Comparison of ENCODE assay signal across 1 cellular context in the genomic region with DNA sequence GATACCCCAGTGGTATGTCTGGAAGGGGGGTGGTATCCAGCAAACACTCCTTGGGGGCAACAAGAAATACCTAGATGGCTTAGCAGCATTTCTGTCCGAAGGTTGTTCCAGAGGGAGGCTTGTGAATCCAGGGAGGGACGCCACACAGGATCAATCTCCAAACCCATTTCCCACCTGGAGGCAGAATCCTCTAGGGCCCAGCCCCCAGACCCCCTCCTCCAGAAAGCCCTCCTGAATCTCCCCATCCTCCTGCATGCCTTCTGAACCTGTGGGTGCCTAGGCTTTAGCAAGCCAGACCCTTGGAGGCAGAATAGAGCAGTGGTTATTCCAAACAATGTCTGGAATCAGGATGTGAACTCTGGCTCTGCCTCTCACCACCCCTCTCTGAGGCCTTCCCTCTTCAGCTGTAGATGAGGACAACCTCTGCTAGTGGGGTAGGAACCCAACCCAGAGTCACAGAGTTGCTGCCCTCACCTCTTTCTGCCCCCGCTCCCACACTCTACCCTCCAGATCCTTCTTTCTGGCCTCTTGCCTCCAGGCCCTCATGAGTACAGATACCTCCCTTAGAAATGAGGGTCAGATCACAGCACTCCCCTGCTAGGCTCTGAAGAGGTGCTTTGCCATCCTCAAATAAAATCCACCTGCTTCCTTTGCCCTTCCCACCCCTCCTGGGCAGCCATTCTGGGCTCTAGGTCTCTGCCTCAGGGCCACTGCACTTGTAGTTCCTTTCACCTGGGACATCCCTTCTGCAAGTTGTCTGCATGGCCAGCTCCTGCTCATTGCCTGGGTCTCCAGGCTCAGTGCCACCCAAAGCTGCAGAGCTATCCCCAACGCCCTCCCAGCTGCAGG.
TF ChIP-seq lines count a peak whose summit lies in the region.

No MANE protein-coding gene starts in this region.

TF ChIP-seq in GM23338, 12 proteins besides CTCF, POLR2A, EP300 and RAD21:
- TF ChIP-seq EZH2phosphoT487 (IDR thresholded peaks at IDR 0.05; ENCODE audit: unreplicated experiment) = no peak
- no peak for TF ChIP-seq NANOG (IDR thresholded peaks at IDR 0.05; ENCODE audit: borderline replicate concordance)
- no peak for TF ChIP-seq ZNF114 (CRISPR knock-in tag; IDR thresholded peaks at IDR 0.05)
- TF ChIP-seq, protein P1, sequence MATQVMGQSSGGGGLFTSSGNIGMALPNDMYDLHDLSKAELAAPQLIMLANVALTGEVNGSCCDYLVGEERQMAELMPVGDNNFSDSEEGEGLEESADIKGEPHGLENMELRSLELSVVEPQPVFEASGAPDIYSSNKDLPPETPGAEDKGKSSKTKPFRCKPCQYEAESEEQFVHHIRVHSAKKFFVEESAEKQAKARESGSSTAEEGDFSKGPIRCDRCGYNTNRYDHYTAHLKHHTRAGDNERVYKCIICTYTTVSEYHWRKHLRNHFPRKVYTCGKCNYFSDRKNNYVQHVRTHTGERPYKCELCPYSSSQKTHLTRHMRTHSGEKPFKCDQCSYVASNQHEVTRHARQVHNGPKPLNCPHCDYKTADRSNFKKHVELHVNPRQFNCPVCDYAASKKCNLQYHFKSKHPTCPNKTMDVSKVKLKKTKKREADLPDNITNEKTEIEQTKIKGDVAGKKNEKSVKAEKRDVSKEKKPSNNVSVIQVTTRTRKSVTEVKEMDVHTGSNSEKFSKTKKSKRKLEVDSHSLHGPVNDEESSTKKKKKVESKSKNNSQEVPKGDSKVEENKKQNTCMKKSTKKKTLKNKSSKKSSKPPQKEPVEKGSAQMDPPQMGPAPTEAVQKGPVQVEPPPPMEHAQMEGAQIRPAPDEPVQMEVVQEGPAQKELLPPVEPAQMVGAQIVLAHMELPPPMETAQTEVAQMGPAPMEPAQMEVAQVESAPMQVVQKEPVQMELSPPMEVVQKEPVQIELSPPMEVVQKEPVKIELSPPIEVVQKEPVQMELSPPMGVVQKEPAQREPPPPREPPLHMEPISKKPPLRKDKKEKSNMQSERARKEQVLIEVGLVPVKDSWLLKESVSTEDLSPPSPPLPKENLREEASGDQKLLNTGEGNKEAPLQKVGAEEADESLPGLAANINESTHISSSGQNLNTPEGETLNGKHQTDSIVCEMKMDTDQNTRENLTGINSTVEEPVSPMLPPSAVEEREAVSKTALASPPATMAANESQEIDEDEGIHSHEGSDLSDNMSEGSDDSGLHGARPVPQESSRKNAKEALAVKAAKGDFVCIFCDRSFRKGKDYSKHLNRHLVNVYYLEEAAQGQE (IDR thresholded peaks at IDR 0.05; ENCODE audit: unreplicated experiment) = no peak
- TF ChIP-seq, protein P2, sequence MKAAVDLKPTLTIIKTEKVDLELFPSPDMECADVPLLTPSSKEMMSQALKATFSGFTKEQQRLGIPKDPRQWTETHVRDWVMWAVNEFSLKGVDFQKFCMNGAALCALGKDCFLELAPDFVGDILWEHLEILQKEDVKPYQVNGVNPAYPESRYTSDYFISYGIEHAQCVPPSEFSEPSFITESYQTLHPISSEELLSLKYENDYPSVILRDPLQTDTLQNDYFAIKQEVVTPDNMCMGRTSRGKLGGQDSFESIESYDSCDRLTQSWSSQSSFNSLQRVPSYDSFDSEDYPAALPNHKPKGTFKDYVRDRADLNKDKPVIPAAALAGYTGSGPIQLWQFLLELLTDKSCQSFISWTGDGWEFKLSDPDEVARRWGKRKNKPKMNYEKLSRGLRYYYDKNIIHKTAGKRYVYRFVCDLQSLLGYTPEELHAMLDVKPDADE (IDR thresholded peaks at IDR 0.05) = no peak
